In the genomic region with DNA sequence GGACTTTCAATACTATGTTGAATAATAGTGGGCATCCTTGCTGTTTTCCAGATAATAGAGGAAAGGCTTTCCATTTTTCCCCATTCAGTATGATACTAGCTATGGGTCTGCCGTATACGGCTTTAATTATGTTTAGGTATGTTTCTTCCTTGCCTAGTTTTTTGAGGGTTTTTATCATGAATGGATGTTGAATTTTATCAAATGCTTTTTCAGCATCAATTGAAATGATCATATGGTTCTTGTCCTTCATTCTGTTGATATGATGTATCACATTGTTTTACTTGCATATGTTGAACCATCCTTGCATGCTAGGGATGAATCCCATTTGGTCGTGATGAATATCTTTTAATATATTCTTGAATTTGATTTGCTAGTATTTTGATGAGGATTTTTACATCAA, we compare ENCODE assay signal across 26 cellular contexts.
"Had no signal": no experiment of that assay in that cellular context is flagged by ENCODE, and none has a peak within 500 bp of the region (broad histone marks: within the 10 kb centered on the region; RNA-seq: fewer than 3 reads in every experiment).

No MANE protein-coding gene starts in this region.

- H3K9me3 ChIP-seq: neutrophil, right lobe of liver, sigmoid colon, thyroid gland, vagina had no signal

- H3K27ac ChIP-seq: neutrophil, parathyroid adenoma, psoas muscle, right lobe of liver, sigmoid colon, stomach, thoracic aorta, thyroid gland, tibial nerve, upper lobe of left lung, vagina had no signal

- H3K27me3 ChIP-seq: right lobe of liver, sigmoid colon, stomach, thyroid gland, tibial nerve, upper lobe of left lung, vagina had no signal

- ATAC-seq: natural killer cell treated with Interleukin-12 subunit alpha and Interleukin-12 subunit beta and Interleukin-15 and Interleukin-18, amount 100 ng/mL, for 72 hours; psoas muscle; right cardiac atrium; right lobe of liver; stimulated activated effector memory CD8-positive, alpha-beta T cell treated with anti-CD3 and anti-CD28 coated beads, Interleukin-12 subunit alpha, Interleukin-12 subunit beta, amount 100 ng/mL, for 72 hours; stimulated activated naive B cell treated with anti-CD40 and anti-IgM and Interleukin-4, amounts not matched to agents 10 μg/mL and 1 μg/mL and 100 μg/mL, for 72 hours had no signal

- DNase-seq: nephron progenitor cell; nucleus accumbens; posterior cingulate gyrus; psoas muscle; right cardiac atrium; right lobe of liver; sigmoid colon; small intestine; stimulated activated CD4-positive, alpha-beta T cell treated with anti-CD3 and anti-CD28 coated beads, Interleukin-15, amount 100 ng/mL, for 24 hours; stimulated activated CD4-positive, alpha-beta T cell treated with anti-CD3 and anti-CD28 coated beads, Interleukin-2, amount 100 ng/mL, for 24 hours; stimulated activated CD4-positive, alpha-beta T cell treated with anti-CD3 and anti-CD28 coated beads, Interleukin-2, amount 100 ng/mL, for 48 hours; stimulated activated CD4-positive, alpha-beta T cell treated with anti-CD3 and anti-CD28 coated beads, Interleukin-4, amount 100 ng/mL, for 24 hours; stimulated activated naive B cell treated with anti-CD40 and anti-IgM and Interleukin-4, amounts not matched to agents 10 μg/mL and 1 μg/mL and 100 μg/mL, for 72 hours; stimulated activated naive CD4-positive, alpha-beta T cell treated with Interleukin-2 at 50 U/mL for 16 hours; stomach; thyroid gland; trophoblast cell; upper lobe of left lung had no signal

- H3K36me3 ChIP-seq: neutrophil, right lobe of liver, sigmoid colon, stomach, thoracic aorta, thyroid gland, tibial nerve, upper lobe of left lung, vagina had no signal

- FAIRE-seq: small intestine, urothelium cell line had no signal

- H3K4me1 ChIP-seq: parathyroid adenoma, psoas muscle, right lobe of liver, sigmoid colon, stomach, thyroid gland, tibial nerve, upper lobe of left lung, vagina had no signal

- H3K4me3 ChIP-seq: psoas muscle, right lobe of liver, sigmoid colon, stomach, thoracic aorta, thyroid gland, tibial nerve, upper lobe of left lung, vagina had no signal
